27 cellular contexts compared by ENCODE assay signal in genomic region chr6:162190936-162191335, GRCh38.
"Had no signal": no experiment of that assay in that cellular context is flagged by ENCODE, and none has a peak within 500 bp of the region (broad histone marks: within the 10 kb centered on the region; RNA-seq: fewer than 3 reads in every experiment).

No MANE protein-coding gene starts in this region.

- H3K4me3 ChIP-seq: lung, pancreas, prostate gland, skin epidermis, stomach, thoracic aorta, tibial artery, upper lobe of right lung had no signal

- H3K36me3 Mint-ChIP-seq: mesothelial cell of epicardium; natural killer cell treated with Interleukin-12 subunit alpha and Interleukin-12 subunit beta and Interleukin-15 and Interleukin-18, amount 100 ng/mL, for 72 hours; stimulated activated naive B cell treated with anti-CD40 and anti-IgM and Interleukin-4, amounts not matched to agents 10 μg/mL and 1 μg/mL and 100 μg/mL, for 72 hours had no signal

- H3K4me3 Mint-ChIP-seq: mesothelial cell of epicardium; naive B cell; natural killer cell treated with Interleukin-12 subunit alpha and Interleukin-12 subunit beta and Interleukin-15 and Interleukin-18, amount 100 ng/mL, for 72 hours; stimulated activated naive B cell treated with anti-CD40 and anti-IgM and Interleukin-4, amounts not matched to agents 10 μg/mL and 1 μg/mL and 100 μg/mL, for 72 hours had no signal

- H3K36me3 ChIP-seq: pancreas, prostate gland, stomach, thoracic aorta, tibial artery, upper lobe of right lung had no signal

- H3K27me3 ChIP-seq: pancreas, stomach, tibial artery, upper lobe of right lung had no signal

- DNase-seq: hippocampal formation; kidney glomerular epithelial cell; mesendoderm; naive B cell; nucleus accumbens; pancreas; posterior cingulate gyrus; retina; right cardiac atrium; stimulated activated CD4-positive, alpha-beta T cell treated with anti-CD3 and anti-CD28 coated beads, Interleukin-12 subunit alpha, Interleukin-12 subunit beta, amount 100 ng/mL, for 4 hours; stimulated activated CD4-positive, alpha-beta T cell treated with anti-CD3 and anti-CD28 coated beads, Interleukin-15, amount 100 ng/mL, for 24 hours; stimulated activated CD4-positive, alpha-beta T cell treated with anti-CD3 and anti-CD28 coated beads, Interleukin-2, amount 100 ng/mL, for 24 hours; stimulated activated CD4-positive, alpha-beta T cell treated with anti-CD3 and anti-CD28 coated beads, Interleukin-4, amount 100 ng/mL, for 1 hour; stimulated activated naive B cell treated with anti-CD40 and anti-IgM and Interleukin-4, amounts not matched to agents 10 μg/mL and 1 μg/mL and 100 μg/mL, for 72 hours; stimulated activated naive CD8-positive, alpha-beta T cell treated with anti-CD3 and anti-CD28 coated beads, Interleukin-15, Interleukin-2, amounts not matched to agents 100 U/mL and 50 U/mL, for 24 hours; stomach; tibial artery; trophoblast cell; upper lobe of right lung had no signal

- H3K27me3 Mint-ChIP-seq: naive B cell; natural killer cell treated with Interleukin-12 subunit alpha and Interleukin-12 subunit beta and Interleukin-15 and Interleukin-18, amount 100 ng/mL, for 72 hours; stimulated activated naive B cell treated with anti-CD40 and anti-IgM and Interleukin-4, amounts not matched to agents 10 μg/mL and 1 μg/mL and 100 μg/mL, for 72 hours had no signal

- H3K4me1 Mint-ChIP-seq: naive B cell; stimulated activated naive B cell treated with anti-CD40 and anti-IgM and Interleukin-4, amounts not matched to agents 10 μg/mL and 1 μg/mL and 100 μg/mL, for 72 hours had no signal

- H3K27ac Mint-ChIP-seq: mesothelial cell of epicardium; naive B cell; natural killer cell treated with Interleukin-12 subunit alpha and Interleukin-12 subunit beta and Interleukin-15 and Interleukin-18, amount 100 ng/mL, for 72 hours; stimulated activated naive B cell treated with anti-CD40 and anti-IgM and Interleukin-4, amounts not matched to agents 10 μg/mL and 1 μg/mL and 100 μg/mL, for 72 hours had no signal

- H3K27ac ChIP-seq: pancreas, prostate gland, skin epidermis, stomach, thoracic aorta, tibial artery, upper lobe of right lung had no signal

- ATAC-seq: left lobe of liver; natural killer cell treated with Interleukin-12 subunit alpha and Interleukin-12 subunit beta and Interleukin-15 and Interleukin-18, amount 100 ng/mL, for 72 hours; pancreas; sciatic nerve; stimulated activated naive B cell treated with anti-CD40 and anti-IgM and Interleukin-4, amounts not matched to agents 10 μg/mL and 1 μg/mL and 100 μg/mL, for 72 hours; stimulated activated naive CD8-positive, alpha-beta T cell treated with anti-CD3 and anti-CD28 coated beads, Interleukin-15, Interleukin-2, amounts not matched to agents 100 U/mL and 50 U/mL, for 24 hours; upper lobe of right lung had no signal

- H3K9me3 ChIP-seq: pancreas, prostate gland, stomach, thoracic aorta, tibial artery, upper lobe of right lung had no signal

- H3K4me1 ChIP-seq: pancreas, prostate gland, stomach, upper lobe of right lung had no signal
